ENCODE assay signal across 9 cellular contexts in the genomic region with DNA sequence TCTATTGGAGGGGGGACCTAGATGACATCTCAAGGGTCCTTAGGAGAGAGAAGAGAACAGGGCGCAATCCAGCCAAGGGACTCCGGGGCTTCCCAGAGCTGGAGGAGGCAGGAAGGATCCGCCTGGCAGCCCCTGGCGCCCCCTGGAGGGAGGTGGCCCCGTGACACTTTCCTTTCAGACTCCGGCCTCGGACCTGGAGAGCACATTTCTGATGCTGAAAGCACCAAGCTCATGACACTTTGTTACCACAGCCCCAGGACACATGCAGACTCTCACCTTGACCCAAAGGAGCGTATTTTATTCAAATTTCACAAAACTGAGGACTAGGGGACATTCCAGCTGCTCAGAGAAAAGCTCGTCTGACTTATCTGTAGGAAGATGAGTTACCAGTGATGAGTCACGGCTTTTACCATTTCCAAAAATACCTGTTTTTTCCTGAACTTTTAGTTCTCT. TPM values are rescaled to one million over a fixed set of nuclear protein-coding genes. Genes with fewer than 3 reads are reported as not detected.
A peak's percentile ranks its signal among the peaks of the same experiment; 100 is the strongest.
DNase-seq lines count a peak whose midpoint lies in the region; FAIRE-seq and TF ChIP-seq lines count a peak whose summit lies in the region.
"Had no signal": no experiment of that assay in that cellular context is flagged by ENCODE, and none has a peak within 500 bp of the region (broad histone marks: within the 10 kb centered on the region; RNA-seq: fewer than 3 reads in every experiment).

No MANE protein-coding gene starts in this region.

- peaks cover 3 to 14% of the 10 kb centered on the region in 2 donors for H3K4me1 ChIP-seq in ascending aorta

- H3K36me3 ChIP-seq in ascending aorta, result no peaks in the 10 kb centered on the region

- FAIRE-seq in RCC 7860 (lab: Jason Lieb, UNC), result no peak
- FAIRE-seq: G401.6 had no signal

- H3K4me3 ChIP-seq in ascending aorta, result no peak overlapping the region
- H3K4me3 ChIP-seq in skin epidermis, result no peak overlapping the region

- no peaks in the 10 kb centered on the region for H3K27me3 ChIP-seq in ascending aorta

- peak overlapping the region; percentile 24 to 47 for H3K27ac ChIP-seq in ascending aorta
- H3K27ac ChIP-seq in skin epidermis, result peak overlapping the region in 18 of 21 experiments; percentile 16 to 90 (median 68)

- no peaks in the 10 kb centered on the region for H3K9me3 ChIP-seq in ascending aorta

- intact Hi-C loops in ascending aorta (cut with DNase I), result no loop called here

- DNase-seq in NCI-H82 (lab: John Stamatoyannopoulos, UW), result peak; percentile 73
- DNase-seq in NCI-H82 treated with DMSO at 0.1 percent for 48 hours (lab: John Stamatoyannopoulos, UW; ENCODE audit: unreplicated experiment), result no peak
- DNase-seq in RCC 7860 (ENCODE audit: low spot score), result peak; percentile 63
- DNase-seq in ascending aorta (ENCODE audit: low spot score in 2 of 2), result peak in 1 of 2 donors; percentile 8
- DNase-seq in hepatic stellate cell (ENCODE audit: low spot score), result peak; percentile 77
- DNase-seq in NCI-H146 treated with DMSO at 0.1 percent for 48 hours (lab: John Stamatoyannopoulos, UW; ENCODE audit: unreplicated experiment), result no peak
- DNase-seq in NCI-H2029 treated with DMSO at 0.1 percent for 48 hours (lab: John Stamatoyannopoulos, UW), result no peak

- TF ChIP-seq CTCF in ascending aorta (IDR thresholded peaks at IDR 0.05), result peak; percentile 30 to 63 (median 62)

RNA-seq across cellular contexts. Expression of a gene that starts 21.4 kb away (rescaled TPM):
- 39.4 TPM for total RNA-seq in ascending aorta

Comparison
In these comparisons a context has a peak if more than half of its experiments do, and no peak if none do; other contexts are left out.
1. DNase-seq: peak in NCI-H82 (single experiment), RCC 7860 (single experiment) and hepatic stellate cell (single experiment); none in NCI-H82 treated with DMSO at 0.1 percent for 48 hours (single experiment), NCI-H146 treated with DMSO at 0.1 percent for 48 hours (single experiment) and NCI-H2029 treated with DMSO at 0.1 percent for 48 hours (single experiment).